8 cellular contexts compared by ENCODE assay signal in genomic region chr10:132331259-132331955, GRCh38.
DNase-seq lines count a peak whose midpoint lies in the region; TF ChIP-seq lines count a peak whose summit lies in the region.

No MANE protein-coding gene starts in this region.

- H3K4me2 ChIP-seq in MM.1S (ENCODE audit: low read depth, low read length): peak overlapping the region; percentile 91

- H3K27me3 ChIP-seq in MM.1S (replicated peaks; ENCODE audit: insufficient read depth, low read length) (no peaks in the 10 kb centered on the region), muscle layer of duodenum (ENCODE audit: low read depth, low read length) (no peaks in the 10 kb centered on the region)

- POLR2A ChIA-PET in HEK293T (lab: Yijun Ruan, JAX): interaction anchor here (1.4 kb wide), 1 partner anchor 209 kb away, joined by 3 read pairs; no protein-coding TSS in a partner anchor

- DNase-seq in NCI-H345 treated with DMSO at 0.1 percent for 48 hours (lab: John Stamatoyannopoulos, UW; ENCODE audit: unreplicated experiment) (peak; percentile 52), NCI-H345 (lab: John Stamatoyannopoulos, UW) (no peak), HEK293T (ENCODE audit: extremely low spot score) (no peak), MM.1S (no peak), coronary artery (ENCODE audit: low spot score) (no peak), NCI-H1105 treated with DMSO at 0.1 percent for 48 hours (lab: John Stamatoyannopoulos, UW) (no peak)
- no peak for DNase-seq in central memory CD4-positive, alpha-beta T cell

- H3K36me3 ChIP-seq in MM.1S (replicated peaks; ENCODE audit: insufficient read depth, low read length) (no peaks in the 10 kb centered on the region), muscle layer of duodenum (ENCODE audit: control insufficient read depth in 1 of 2, insufficient read depth in 2 of 2, low read length in 2 of 2) (peaks cover 0 to 6% of the 10 kb centered on the region in 2 donors)

- TF ChIP-seq CTCF in MM.1S (IDR thresholded peaks at IDR 0.05; ENCODE audit: low read length) (no peak), coronary artery (IDR thresholded peaks at IDR 0.05) (no peak)

- no peaks in the 10 kb centered on the region for H3K9me2 ChIP-seq in MM.1S (replicated peaks; ENCODE audit: insufficient read depth, low read length)

- H3K4me3 ChIP-seq in MM.1S (ENCODE audit: low read length) (peak overlapping the region; percentile 100), coronary artery (peak overlapping the region; percentile 91), muscle layer of duodenum (ENCODE audit: low read depth in 1 of 2, low read length in 2 of 2) (peak overlapping the region; percentile 78 to 89)

- peaks cover 4% of the 10 kb centered on the region for H3F3A ChIP-seq in MM.1S (ENCODE audit: insufficient read depth, low read length)

- peak overlapping the region; percentile 95 for H2AFZ ChIP-seq in MM.1S (ENCODE audit: low read length)

- H3K9me3 ChIP-seq in MM.1S (replicated peaks; ENCODE audit: insufficient read depth, low read length): no peaks in the 10 kb centered on the region
- no peaks in the 10 kb centered on the region for H3K9me3 ChIP-seq in muscle layer of duodenum (ENCODE audit: control insufficient read depth in 1 of 2, low read length in 2 of 2)

- peaks cover 29% of the 10 kb centered on the region for H3K79me2 ChIP-seq in MM.1S (ENCODE audit: low read length)

- H4K20me1 ChIP-seq in MM.1S (ENCODE audit: insufficient read depth, low read length): no peaks in the 10 kb centered on the region

- H3K9ac ChIP-seq in MM.1S (ENCODE audit: low read length): peak overlapping the region; percentile 86

- H3K4me1 ChIP-seq in MM.1S (ENCODE audit: low read length) (peaks cover 6% of the 10 kb centered on the region; the same call in 1 of the 2 replicates), muscle layer of duodenum (ENCODE audit: control insufficient read depth in 1 of 2, insufficient read depth in 2 of 2, low read length in 2 of 2) (peaks cover 0 to 15% of the 10 kb centered on the region in 2 donors)

- CTCF ChIA-PET in HEK293T (lab: Yijun Ruan, JAX): no interaction called here

- peak overlapping the region; percentile 57; the same call in 1 of the 2 replicates for H3K27ac ChIP-seq in MM.1S (ENCODE audit: low read length)
- peak overlapping the region; percentile 51 to 93 for H3K27ac ChIP-seq in coronary artery
- H3K27ac ChIP-seq in muscle layer of duodenum (ENCODE audit: low read length): peak overlapping the region; percentile 72

TF ChIP-seq in HEK293T, 16 proteins besides CTCF, POLR2A, EP300 and RAD21:
- no peak for TF ChIP-seq ELF4 (IDR thresholded peaks at IDR 0.05)
- TF ChIP-seq FOXA1 (IDR thresholded peaks at IDR 0.05): no peak
- TF ChIP-seq L3MBTL2 (conservative IDR thresholded peaks at IDR 0.05): peak; percentile 82
- no peak for TF ChIP-seq NFRKB (IDR thresholded peaks at IDR 0.05)
TF ChIP-seq in HEK293T: peak in this region for 1.
